In genomic region chr16:70410736-70411135, GRCh38 we compare ENCODE assay signal across 2 cellular contexts.
TF ChIP-seq lines count a peak whose summit lies in the region.

No MANE protein-coding gene starts in this region.

TF ChIP-seq in liver, 16 proteins besides CTCF, POLR2A, EP300 and RAD21:
- TF ChIP-seq ZBTB33 (IDR thresholded peaks at IDR 0.05) (no peak), YY1 (IDR thresholded peaks at IDR 0.05) (peak; percentile 53), NR2F2 (IDR thresholded peaks at IDR 0.05) (no peak), RXRA (IDR thresholded peaks at IDR 0.05) (peak; percentile 48 to 59), HNF4A (conservative IDR thresholded peaks at IDR 0.05) (peak; percentile 30 to 60), ATF3 (IDR thresholded peaks at IDR 0.05) (peak; percentile 94)

TF ChIP-seq in HepG2, 621 proteins besides CTCF, POLR2A, EP300 and RAD21:
- no peak for TF ChIP-seq ZMAT3 (CRISPR knock-in tag; conservative IDR thresholded peaks at IDR 0.05)
- TF ChIP-seq ZNF138 (CRISPR knock-in tag; IDR thresholded peaks at IDR 0.05; ENCODE audit: low read depth), result no peak
- TF ChIP-seq ZFP62 (CRISPR knock-in tag; IDR thresholded peaks at IDR 0.05), result no peak
- TF ChIP-seq ZSCAN12 (CRISPR knock-in tag; IDR thresholded peaks at IDR 0.05), result no peak
